14 cellular contexts compared by ENCODE assay signal in the genomic region with DNA sequence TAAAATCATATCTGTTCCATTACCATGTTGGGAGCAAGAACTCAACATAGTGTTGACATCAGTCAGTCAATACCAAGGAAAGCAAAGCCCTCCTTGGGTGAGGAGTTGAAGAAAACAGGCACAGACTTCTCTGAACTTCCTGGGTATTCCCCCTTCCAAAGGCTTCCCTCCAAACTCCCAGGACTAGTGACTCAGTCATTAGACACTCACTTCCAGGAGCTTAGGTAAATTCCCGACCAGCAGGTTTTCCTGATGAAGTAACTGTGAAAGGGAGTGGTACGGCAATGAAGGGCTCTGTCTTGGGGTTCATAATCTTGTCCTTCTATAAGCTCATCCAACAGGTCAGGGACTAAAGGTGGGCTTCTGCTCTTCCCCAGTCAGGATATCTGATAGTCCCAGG.
DNase-seq lines count a peak whose midpoint lies in the region; ATAC-seq, FAIRE-seq and TF ChIP-seq lines count a peak whose summit lies in the region.
"Had no signal": no experiment of that assay in that cellular context is flagged by ENCODE, and none has a peak within 500 bp of the region (broad histone marks: within the 10 kb centered on the region; RNA-seq: fewer than 3 reads in every experiment).

No MANE protein-coding gene starts in this region.

- FAIRE-seq in A549 (lab: Jason Lieb, UNC) (peak; percentile 97), bronchial epithelial cell (lab: Jason Lieb, UNC) (peak; percentile 96)

- TF ChIP-seq EP300 in A549 (IDR thresholded peaks at IDR 0.05) = no peak

- peak; percentile 59 to 78; a peak in 5 of 6 replicates for ATAC-seq in A549
- no peak for ATAC-seq in GM19397 (IDR thresholded peaks at IDR 0.05; ENCODE audit: unreplicated experiment)

- H3K4me3 ChIP-seq in A549 = no peak overlapping the region
- H3K4me3 ChIP-seq in bronchial epithelial cell (ENCODE audit: low read depth, low read length) = no peak overlapping the region
- H3K4me3 ChIP-seq: transverse colon had no signal

- TF ChIP-seq RAD21 in A549 (conservative IDR thresholded peaks at IDR 0.05 in 1 of 2, IDR thresholded peaks at IDR 0.05 in 1 of 2) = no peak

- no peaks in the 10 kb centered on the region for H3K36me3 Mint-ChIP-seq in activated CD4-positive, alpha-beta memory T cell treated with anti-CD3 and anti-CD28 coated beads, Interleukin-2, amount 10 ng/mL, durations not matched to agents 7 days and 5 days (ENCODE audit: low read depth)
- no peaks in the 10 kb centered on the region for H3K36me3 Mint-ChIP-seq in activated naive CD4-positive, alpha-beta T cell treated with anti-CD3 and anti-CD28 coated beads, Interleukin-2, amount 10 ng/mL, durations not matched to agents 7 days and 5 days

- TF ChIP-seq CTCF in A549 (IDR thresholded peaks at IDR 0.05) (no peak), bronchial epithelial cell (IDR thresholded peaks at IDR 0.05; ENCODE audit: insufficient read depth, low read length, severe bottlenecking) (no peak)

- DNase-seq in A549 (ENCODE audit: low read depth in 1 of 2, low spot score in 1 of 2) (peak; percentile 28 to 53), HT-29 (ENCODE audit: low spot score) (peak; percentile 64), bronchial epithelial cell (ENCODE audit: low read depth) (peak; percentile 98), islet precursor cell (peak; percentile 84), hypothalamus (lab: John Stamatoyannopoulos, UW) (no peak)
- no peak for DNase-seq in activated CD4-positive, alpha-beta memory T cell treated with anti-CD3 and anti-CD28 coated beads, Interleukin-2, amount 10 ng/mL, durations not matched to agents 7 days and 5 days
- DNase-seq in activated naive CD4-positive, alpha-beta T cell treated with anti-CD3 and anti-CD28 coated beads, Interleukin-2, amount 10 ng/mL, durations not matched to agents 7 days and 5 days = no peak
- DNase-seq: activated gamma-delta T cell, erythroblast, NCI-H2029, SHP77, transverse colon had no signal

- peak overlapping the region; percentile 24 for H3K4me2 ChIP-seq in A549

- WGBS in A549 (ENCODE audit: missing lambda C conversion rate) = 7% methylated on average over 2 of the region's 2 CpGs

- no peaks in the 10 kb centered on the region for H3K27me3 Mint-ChIP-seq in activated CD4-positive, alpha-beta memory T cell treated with anti-CD3 and anti-CD28 coated beads, Interleukin-2, amount 10 ng/mL, durations not matched to agents 7 days and 5 days
- no peaks in the 10 kb centered on the region for H3K27me3 Mint-ChIP-seq in activated naive CD4-positive, alpha-beta T cell treated with anti-CD3 and anti-CD28 coated beads, Interleukin-2, amount 10 ng/mL, durations not matched to agents 7 days and 5 days
- H3K27me3 Mint-ChIP-seq: progenitor cell of endocrine pancreas had no signal

- H3K27ac Mint-ChIP-seq in activated CD4-positive, alpha-beta memory T cell treated with anti-CD3 and anti-CD28 coated beads, Interleukin-2, amount 10 ng/mL, durations not matched to agents 7 days and 5 days = no peak overlapping the region
- H3K27ac Mint-ChIP-seq in activated naive CD4-positive, alpha-beta T cell treated with anti-CD3 and anti-CD28 coated beads, Interleukin-2, amount 10 ng/mL, durations not matched to agents 7 days and 5 days = no peak overlapping the region
- H3K27ac Mint-ChIP-seq: progenitor cell of endocrine pancreas had no signal

- no peaks in the 10 kb centered on the region for H3K9me3 Mint-ChIP-seq in activated CD4-positive, alpha-beta memory T cell treated with anti-CD3 and anti-CD28 coated beads, Interleukin-2, amount 10 ng/mL, durations not matched to agents 7 days and 5 days
- no peaks in the 10 kb centered on the region for H3K9me3 Mint-ChIP-seq in activated naive CD4-positive, alpha-beta T cell treated with anti-CD3 and anti-CD28 coated beads, Interleukin-2, amount 10 ng/mL, durations not matched to agents 7 days and 5 days

- H3K4me1 Mint-ChIP-seq in activated CD4-positive, alpha-beta memory T cell treated with anti-CD3 and anti-CD28 coated beads, Interleukin-2, amount 10 ng/mL, durations not matched to agents 7 days and 5 days = peaks cover 2% of the 10 kb centered on the region
- no peaks in the 10 kb centered on the region for H3K4me1 Mint-ChIP-seq in activated naive CD4-positive, alpha-beta T cell treated with anti-CD3 and anti-CD28 coated beads, Interleukin-2, amount 10 ng/mL, durations not matched to agents 7 days and 5 days

- 0 out of 6 replicates have a peak overlapping the region, but pooled peaks of 1 of the 2 experiments have one; percentile 17 for H3K27ac ChIP-seq in A549
- H3K27ac ChIP-seq: transverse colon had no signal

- no peaks in the 10 kb centered on the region for H3K9me3 ChIP-seq in A549
- H3K9me3 ChIP-seq: transverse colon had no signal

- H3K4me1 ChIP-seq in A549 = peaks cover 22% of the 10 kb centered on the region; the same call in 2 of the 3 replicates
- H3K4me1 ChIP-seq: transverse colon had no signal

- no peak overlapping the region for H3K4me3 Mint-ChIP-seq in activated CD4-positive, alpha-beta memory T cell treated with anti-CD3 and anti-CD28 coated beads, Interleukin-2, amount 10 ng/mL, durations not matched to agents 7 days and 5 days
- no peak overlapping the region for H3K4me3 Mint-ChIP-seq in activated naive CD4-positive, alpha-beta T cell treated with anti-CD3 and anti-CD28 coated beads, Interleukin-2, amount 10 ng/mL, durations not matched to agents 7 days and 5 days

- no peaks in the 10 kb centered on the region for H3K36me3 ChIP-seq in bronchial epithelial cell (ENCODE audit: control insufficient read depth, insufficient read depth, low read length)
- H3K36me3 ChIP-seq: transverse colon had no signal

- no peaks in the 10 kb centered on the region for H3K27me3 ChIP-seq in bronchial epithelial cell (ENCODE audit: control insufficient read depth, insufficient read depth, low read length)
- H3K27me3 ChIP-seq: transverse colon had no signal

- CTCF ChIA-PET in A549 (lab: Yijun Ruan, JAX) = interaction anchor here (1.0 to 2.0 kb wide), 3 partner anchors 8 to 11 kb away, joined by 3 to 5 read pairs (median 4); no protein-coding TSS in a partner anchor
- CTCF ChIA-PET in activated CD4-positive, alpha-beta memory T cell treated with anti-CD3 and anti-CD28 coated beads, Interleukin-2, amount 10 ng/mL, durations not matched to agents 7 days and 5 days (lab: Charles Lee) = no interaction called here
- CTCF ChIA-PET in activated naive CD4-positive, alpha-beta T cell treated with anti-CD3 and anti-CD28 coated beads, Interleukin-2, amount 10 ng/mL, durations not matched to agents 7 days and 5 days (lab: Charles Lee) = no interaction called here

- POLR2A ChIA-PET in A549 (lab: Yijun Ruan, JAX) = no interaction called here
- POLR2A ChIA-PET in activated CD4-positive, alpha-beta memory T cell treated with anti-CD3 and anti-CD28 coated beads, Interleukin-2, amount 10 ng/mL, durations not matched to agents 7 days and 5 days (lab: Charles Lee) = no interaction called here

- no peak for TF ChIP-seq POLR2A in A549 (IDR thresholded peaks at IDR 0.05; ENCODE audit: low read length)

TF ChIP-seq in A549, 52 proteins besides CTCF, POLR2A, EP300 and RAD21:
- TF ChIP-seq ZFP36 (IDR thresholded peaks at IDR 0.05; ENCODE audit: borderline replicate concordance, partially characterized antibody) (no peak), SMC3 (IDR thresholded peaks at IDR 0.05) (no peak), CHD4 (IDR thresholded peaks at IDR 0.05; ENCODE audit: borderline replicate concordance) (no peak), RFX5 (IDR thresholded peaks at IDR 0.05) (no peak), HEYL (CRISPR knock-in tag; IDR thresholded peaks at IDR 0.05) (no peak), HOXB5 (CRISPR knock-in tag; IDR thresholded peaks at IDR 0.05) (no peak), HDAC2 (IDR thresholded peaks at IDR 0.05) (no peak)
- TF ChIP-seq, protein P1, sequence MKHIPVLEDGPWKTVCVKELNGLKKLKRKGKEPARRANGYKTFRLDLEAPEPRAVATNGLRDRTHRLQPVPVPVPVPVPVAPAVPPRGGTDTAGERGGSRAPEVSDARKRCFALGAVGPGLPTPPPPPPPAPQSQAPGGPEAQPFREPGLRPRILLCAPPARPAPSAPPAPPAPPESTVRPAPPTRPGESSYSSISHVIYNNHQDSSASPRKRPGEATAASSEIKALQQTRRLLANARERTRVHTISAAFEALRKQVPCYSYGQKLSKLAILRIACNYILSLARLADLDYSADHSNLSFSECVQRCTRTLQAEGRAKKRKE (CRISPR knock-in tag; IDR thresholded peaks at IDR 0.05; ENCODE audit: low read depth) = no peak
- TF ChIP-seq, protein P2, sequence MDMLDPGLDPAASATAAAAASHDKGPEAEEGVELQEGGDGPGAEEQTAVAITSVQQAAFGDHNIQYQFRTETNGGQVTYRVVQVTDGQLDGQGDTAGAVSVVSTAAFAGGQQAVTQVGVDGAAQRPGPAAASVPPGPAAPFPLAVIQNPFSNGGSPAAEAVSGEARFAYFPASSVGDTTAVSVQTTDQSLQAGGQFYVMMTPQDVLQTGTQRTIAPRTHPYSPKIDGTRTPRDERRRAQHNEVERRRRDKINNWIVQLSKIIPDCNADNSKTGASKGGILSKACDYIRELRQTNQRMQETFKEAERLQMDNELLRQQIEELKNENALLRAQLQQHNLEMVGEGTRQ (IDR thresholded peaks at IDR 0.05) = no peak
- TF ChIP-seq, protein P3, sequence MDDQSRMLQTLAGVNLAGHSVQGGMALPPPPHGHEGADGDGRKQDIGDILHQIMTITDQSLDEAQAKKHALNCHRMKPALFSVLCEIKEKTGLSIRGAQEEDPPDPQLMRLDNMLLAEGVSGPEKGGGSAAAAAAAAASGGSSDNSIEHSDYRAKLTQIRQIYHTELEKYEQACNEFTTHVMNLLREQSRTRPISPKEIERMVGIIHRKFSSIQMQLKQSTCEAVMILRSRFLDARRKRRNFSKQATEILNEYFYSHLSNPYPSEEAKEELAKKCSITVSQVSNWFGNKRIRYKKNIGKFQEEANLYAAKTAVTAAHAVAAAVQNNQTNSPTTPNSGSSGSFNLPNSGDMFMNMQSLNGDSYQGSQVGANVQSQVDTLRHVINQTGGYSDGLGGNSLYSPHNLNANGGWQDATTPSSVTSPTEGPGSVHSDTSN (IDR thresholded peaks at IDR 0.05) = no peak
- TF ChIP-seq, protein P4, sequence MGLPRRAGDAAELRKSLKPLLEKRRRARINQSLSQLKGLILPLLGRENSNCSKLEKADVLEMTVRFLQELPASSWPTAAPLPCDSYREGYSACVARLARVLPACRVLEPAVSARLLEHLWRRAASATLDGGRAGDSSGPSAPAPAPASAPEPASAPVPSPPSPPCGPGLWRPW (IDR thresholded peaks at IDR 0.05) = no peak

Comparison
In these comparisons a context has a peak if more than half of its experiments do, and no peak if none do; other contexts are left out.
1. DNase-seq: peak in A549 (2 of 2), HT-29 (single experiment), bronchial epithelial cell (single experiment) and islet precursor cell (single experiment); none in activated CD4-positive, alpha-beta memory T cell treated with anti-CD3 and anti-CD28 coated beads, Interleukin-2, amount 10 ng/mL, durations not matched to agents 7 days and 5 days (single experiment), hypothalamus (0 of 51) and activated naive CD4-positive, alpha-beta T cell treated with anti-CD3 and anti-CD28 coated beads, Interleukin-2, amount 10 ng/mL, durations not matched to agents 7 days and 5 days (single experiment).